ENCODE assay signal across 8 cellular contexts in genomic region chr3:100463002-100463401, GRCh38. TPM values are rescaled to one million over a fixed set of nuclear protein-coding genes. Genes with fewer than 3 reads are reported as not detected.
A peak's percentile ranks its signal among the peaks of the same experiment; 100 is the strongest.
DNase-seq lines count a peak whose midpoint lies in the region; ATAC-seq, FAIRE-seq and TF ChIP-seq lines count a peak whose summit lies in the region.

No MANE protein-coding gene starts in this region.

- H3K4me2 ChIP-seq in OCI-LY7 (ENCODE audit: low read length): no peak overlapping the region

- peak; percentile 80 for TF ChIP-seq CTCF in OCI-LY7 (conservative IDR thresholded peaks at IDR 0.05; ENCODE audit: low read length)
- peak; percentile 14 for TF ChIP-seq CTCF in coronary artery (IDR thresholded peaks at IDR 0.05)
- TF ChIP-seq CTCF in right lobe of liver (IDR thresholded peaks at IDR 0.05): peak; percentile 67 to 89 (median 74)
- TF ChIP-seq CTCF in uterus (IDR thresholded peaks at IDR 0.05): peak; percentile 59 to 84 (median 75)

- CTCF ChIA-PET in OCI-LY7 (lab: Charles Lee; ENCODE audit: unreplicated experiment): interaction anchor here (0.5 to 0.6 kb wide), 2 partner anchors 109 to 114 kb away, joined by 3 read pairs; no protein-coding TSS in a partner anchor

- FAIRE-seq in HTR-8/SVneo (lab: Jason Lieb, UNC): peak; percentile 49

- H3K27ac ChIP-seq in OCI-LY7 (ENCODE audit: low read depth, low read length, poor library complexity, severe bottlenecking) (no peak overlapping the region), coronary artery (no peak overlapping the region), right lobe of liver (no peak overlapping the region), uterus (no peak overlapping the region)

- ATAC-seq in GM21737 (IDR thresholded peaks at IDR 0.05; ENCODE audit: unreplicated experiment): peak; percentile 85
- peak; percentile 92 to 96 (median 96) for ATAC-seq in right lobe of liver

- intact Hi-C loops in OCI-LY7 (cut with micrococcal nuclease; ENCODE audit: unreplicated experiment): loop anchor here (1.0 to 10.0 kb wide), 2 partner anchors 127 to 332 kb away; no protein-coding TSS in a partner anchor
- intact Hi-C loops in right lobe of liver (cut with DNase I): loop anchor here in 1 of 2 donors (10.0 kb wide), 1 partner anchor 122 kb away; no protein-coding TSS in a partner anchor
- intact Hi-C loops in uterus (cut with DNase I; ENCODE audit: low total_unique reads): loop anchor here (5.0 kb wide), 1 partner anchor 129 kb away; no protein-coding TSS in a partner anchor

- H3K36me3 ChIP-seq in OCI-LY7 (ENCODE audit: insufficient read depth, low read length) (no peaks in the 10 kb centered on the region), right lobe of liver (no peaks in the 10 kb centered on the region), uterus (no peaks in the 10 kb centered on the region)

- peak; percentile 3 for DNase-seq in stimulated activated CD4-positive, alpha-beta T cell treated with anti-CD3 and anti-CD28 coated beads, Interleukin-15, amount 100 ng/mL, for 24 hours
- DNase-seq in stimulated activated CD4-positive, alpha-beta T cell treated with anti-CD3 and anti-CD28 coated beads, Interleukin-4, amount 100 ng/mL, for 1 hour: no peak
- DNase-seq in HTR-8/SVneo (ENCODE audit: insufficient read length, low spot score) (peak; percentile 59), OCI-LY7 (ENCODE audit: low spot score) (peak; percentile 49), coronary artery (ENCODE audit: low spot score) (no peak), right lobe of liver (peak in 1 of 3 donors; percentile 52), uterus (peak in 1 of 2 donors; percentile 45)

- no peaks in the 10 kb centered on the region for H3K9me2 ChIP-seq in OCI-LY7 (ENCODE audit: insufficient read depth, low read length)

- H3K4me3 ChIP-seq in OCI-LY7 (ENCODE audit: low read depth, low read length, poor library complexity, severe bottlenecking): no peak overlapping the region
- H3K4me3 ChIP-seq in coronary artery: no peak overlapping the region
- H3K4me3 ChIP-seq in right lobe of liver: no peak overlapping the region
- H3K4me3 ChIP-seq in uterus: no peak overlapping the region

- 0% methylated on average over 3 of the region's 3 CpGs for WGBS in right lobe of liver (ENCODE audit: insufficient coverage, low coverage, low lambda C conversion rate, missing lambda C conversion rate)

- H3K9me3 ChIP-seq in OCI-LY7 (ENCODE audit: low read length) (peaks cover 2% of the 10 kb centered on the region; the same call in 1 of the 2 replicates), right lobe of liver (peaks cover 0 to under 1% (median 0%) of the 10 kb centered on the region in 4 donors), uterus (no peaks in the 10 kb centered on the region)

- no peak for TF ChIP-seq POLR2A in right lobe of liver (IDR thresholded peaks at IDR 0.05)
- TF ChIP-seq POLR2A in uterus (IDR thresholded peaks at IDR 0.05): no peak

- H3K27me3 ChIP-seq in right lobe of liver: no peaks in the 10 kb centered on the region
- no peaks in the 10 kb centered on the region for H3K27me3 ChIP-seq in uterus

- H4K20me1 ChIP-seq in OCI-LY7 (ENCODE audit: insufficient read depth, low read length): no peaks in the 10 kb centered on the region

- BruUV-seq in OCI-LY7 (replicated peaks; lab: Mats Ljungman, UMichigan): no TSS peak

- no peaks in the 10 kb centered on the region for H3K4me1 ChIP-seq in OCI-LY7 (ENCODE audit: insufficient read depth, low read length, poor library complexity, severe bottlenecking)
- H3K4me1 ChIP-seq in right lobe of liver: no peaks in the 10 kb centered on the region
- no peaks in the 10 kb centered on the region for H3K4me1 ChIP-seq in uterus

- no peaks in the 10 kb centered on the region for H3K79me2 ChIP-seq in OCI-LY7 (ENCODE audit: insufficient read depth, low read depth, low read length)

- no peak overlapping the region for H2AFZ ChIP-seq in OCI-LY7 (ENCODE audit: low read length)

- POLR2A ChIA-PET in OCI-LY7 (lab: Charles Lee): interaction anchor here (0.6 to 0.9 kb wide), 3 partner anchors 14 to 506 kb away, joined by 3 to 10 read pairs (median 3); no protein-coding TSS in a partner anchor

RNA-seq across cellular contexts. Expression of gene TMEM45A, which starts 29.4 kb away (rescaled TPM):
- total RNA-seq in OCI-LY7 (2014; rRNA removed; shearing (Covaris generic)): not detected in 2 replicates
- 0.10 and 0.20 TPM in 2 replicates for total RNA-seq in OCI-LY7 (2022)
- 100 to 1,000 TPM in 1 of 6 experiments, 10 to 100 TPM in 5; 47.9 to 189 (median 54.2) TPM for total RNA-seq in right lobe of liver
- 10 to 100 TPM; 15.4 to 51.0 (median 28.3) TPM for total RNA-seq in uterus

Comparison
In these comparisons a context has a peak if more than half of its experiments do, and no peak if none do; other contexts are left out.
1. DNase-seq: peak in stimulated activated CD4-positive, alpha-beta T cell treated with anti-CD3 and anti-CD28 coated beads, Interleukin-15, amount 100 ng/mL, for 24 hours (single experiment), HTR-8/SVneo (single experiment) and OCI-LY7 (single experiment); none in stimulated activated CD4-positive, alpha-beta T cell treated with anti-CD3 and anti-CD28 coated beads, Interleukin-4, amount 100 ng/mL, for 1 hour (single experiment) and coronary artery (single experiment).
2. CTCF ChIP-seq: peak in every context shown above with its lines; median percentile 80 in OCI-LY7; 75 in uterus; 74 in right lobe of liver; 14 in coronary artery.
3. RNA of gene TMEM45A, which starts 29.4 kb away (total RNA-seq): 47.9 to 189 TPM in right lobe of liver and 15.4 to 51.0 TPM in uterus; 0.10 to 0.20 TPM in OCI-LY7; every median in the first group is over 10 times any median in the second.